1 cellular context compared by ENCODE assay signal in genomic region chr4:115969756-115970155, GRCh38.
TF ChIP-seq lines count a peak whose summit lies in the region.

No MANE protein-coding gene starts in this region.

TF ChIP-seq in GM23338, 12 proteins besides CTCF, POLR2A, EP300 and RAD21 (continued from another document):
- TF ChIP-seq REST (IDR thresholded peaks at IDR 0.05; ENCODE audit: unreplicated experiment), result no peak
TF ChIP-seq in GM23338: peak in this region for 0.
